Comparison of ENCODE assay signal across 9 cellular contexts in genomic region chr13:72839831-72840426, GRCh38. TPM values are rescaled to one million over a fixed set of nuclear protein-coding genes. Genes with fewer than 3 reads are reported as not detected.
DNase-seq lines count a peak whose midpoint lies in the region; ATAC-seq and TF ChIP-seq lines count a peak whose summit lies in the region.
"Had no signal": no experiment of that assay in that cellular context is flagged by ENCODE, and none has a peak within 500 bp of the region (broad histone marks: within the 10 kb centered on the region; RNA-seq: fewer than 3 reads in every experiment).

No MANE protein-coding gene starts in this region.

- no peaks in the 10 kb centered on the region for H3K27me3 Mint-ChIP-seq in activated T-cell treated with anti-CD3 and anti-CD28 coated beads, Interleukin-2, amount 50 U/mL, for 4 hours (ENCODE audit: low read depth)
- H3K27me3 Mint-ChIP-seq: activated naive CD8-positive, alpha-beta T cell had no signal

- ATAC-seq in HG03135 (IDR thresholded peaks at IDR 0.05; ENCODE audit: unreplicated experiment) (peak; percentile 93), foreskin keratinocyte (peak; percentile 98), sciatic nerve (peak; percentile 65)
- peak; percentile 65 to 69 for ATAC-seq in activated T-cell treated with anti-CD3 and anti-CD28 coated beads, Interleukin-2, amount 50 U/mL, for 4 hours

- no peaks in the 10 kb centered on the region for H3K4me1 ChIP-seq in foreskin keratinocyte

- no peaks in the 10 kb centered on the region for H3K4me1 Mint-ChIP-seq in activated T-cell treated with anti-CD3 and anti-CD28 coated beads, Interleukin-2, amount 50 U/mL, for 4 hours (ENCODE audit: low read depth)

- peaks cover 20% of the 10 kb centered on the region for H3K36me3 Mint-ChIP-seq in activated T-cell treated with anti-CD3 and anti-CD28 coated beads, Interleukin-2, amount 50 U/mL, for 4 hours (ENCODE audit: insufficient read depth)

- DNase-seq in DMS153 (lab: John Stamatoyannopoulos, UW), result peak; percentile 33
- DNase-seq in GM19240 (ENCODE audit: insufficient read length, low spot score), result peak; percentile 25
- peak; percentile 16 for DNase-seq in NCI-H510A treated with DMSO at 0.1 percent for 48 hours (lab: John Stamatoyannopoulos, UW)
- peak; percentile 8 for DNase-seq in activated T-cell treated with anti-CD3 and anti-CD28 coated beads, Interleukin-2, amount 50 U/mL, for 4 hours
- peak; percentile 31 to 56 for DNase-seq in foreskin keratinocyte
- peak; percentile 56 for DNase-seq in sciatic nerve (ENCODE audit: low spot score)
- DNase-seq in cortex of kidney (lab: John Stamatoyannopoulos, UW), result no peak

- intact Hi-C loops in sciatic nerve (cut with DNase I), result no loop called here

- H3K4me3 Mint-ChIP-seq in activated T-cell treated with anti-CD3 and anti-CD28 coated beads, Interleukin-2, amount 50 U/mL, for 4 hours, result no peak overlapping the region
- H3K4me3 Mint-ChIP-seq: activated naive CD8-positive, alpha-beta T cell had no signal

- H3K27ac ChIP-seq in foreskin keratinocyte, result no peak overlapping the region

- peak; percentile 89 for TF ChIP-seq CTCF in foreskin keratinocyte (conservative IDR thresholded peaks at IDR 0.05)

- H3K9me3 Mint-ChIP-seq in activated T-cell treated with anti-CD3 and anti-CD28 coated beads, Interleukin-2, amount 50 U/mL, for 4 hours, result peaks cover under 1% of the 10 kb centered on the region

- no peaks in the 10 kb centered on the region for H3K27me3 ChIP-seq in foreskin keratinocyte

RNA-seq across cellular contexts. Expression of gene PIBF1, which starts 58.0 kb away (rescaled TPM):
- total RNA-seq in activated T-cell treated with anti-CD3 and anti-CD28 coated beads, Interleukin-2, amount 50 U/mL, for 4 hours, result 10 to 100 TPM; 21.6 to 22.0 (median 21.7) TPM
- total RNA-seq in foreskin keratinocyte (12.8 and 13.4 TPM in 2 replicates), sciatic nerve (36.1 TPM)
- 9.3 and 10.7 TPM in 2 replicates for polyA plus RNA-seq in foreskin keratinocyte

RNA-seq across cellular contexts. Expression of gene DIS3, which starts 58.2 kb away (rescaled TPM):
- 10 to 100 TPM; 86.1 to 88.6 (median 87.9) TPM for total RNA-seq in activated T-cell treated with anti-CD3 and anti-CD28 coated beads, Interleukin-2, amount 50 U/mL, for 4 hours
- 22.5 and 37.7 TPM in 2 replicates for total RNA-seq in foreskin keratinocyte
- 5.3 and 7.7 TPM in 2 replicates for polyA plus RNA-seq in foreskin keratinocyte
- 31.7 TPM for total RNA-seq in sciatic nerve
